1 cellular context compared by ENCODE assay signal in genomic region chr3:142595951-142596725, GRCh38.
TF ChIP-seq lines count a peak whose summit lies in the region.

Gene PLS1 (plus strand): TSS chr3:142596393. CDS start chr3:142664238, 67,845 bp downstream.

TF ChIP-seq in K562, 482 proteins besides CTCF, POLR2A, EP300 and RAD21 (continued from another document and continues in another):
- TF ChIP-seq, protein P1, sequence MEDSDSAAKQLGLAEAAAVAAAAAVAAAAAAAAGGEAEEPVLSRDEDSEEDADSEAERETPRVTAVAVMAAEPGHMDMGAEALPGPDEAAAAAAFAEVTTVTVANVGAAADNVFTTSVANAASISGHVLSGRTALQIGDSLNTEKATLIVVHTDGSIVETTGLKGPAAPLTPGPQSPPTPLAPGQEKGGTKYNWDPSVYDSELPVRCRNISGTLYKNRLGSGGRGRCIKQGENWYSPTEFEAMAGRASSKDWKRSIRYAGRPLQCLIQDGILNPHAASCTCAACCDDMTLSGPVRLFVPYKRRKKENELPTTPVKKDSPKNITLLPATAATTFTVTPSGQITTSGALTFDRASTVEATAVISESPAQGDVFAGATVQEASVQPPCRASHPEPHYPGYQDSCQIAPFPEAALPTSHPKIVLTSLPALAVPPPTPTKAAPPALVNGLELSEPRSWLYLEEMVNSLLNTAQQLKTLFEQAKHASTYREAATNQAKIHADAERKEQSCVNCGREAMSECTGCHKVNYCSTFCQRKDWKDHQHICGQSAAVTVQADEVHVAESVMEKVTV (CRISPR knock-in tag; IDR thresholded peaks at IDR 0.05): peak; percentile 53
- TF ChIP-seq POLR2H (tag; IDR thresholded peaks at IDR 0.05; ENCODE audit: low read depth) (peak; percentile 81), NFIX (CRISPR knock-in tag; IDR thresholded peaks at IDR 0.05; ENCODE audit: low read depth) (no peak), MEF2A (IDR thresholded peaks at IDR 0.05; ENCODE audit: control insufficient read depth, low read depth, low read length) (no peak), SUPT5H (IDR thresholded peaks at IDR 0.05) (peak; percentile 88), KLF6 (CRISPR knock-in tag; IDR thresholded peaks at IDR 0.05; ENCODE audit: borderline replicate concordance) (no peak), PRPF4 (IDR thresholded peaks at IDR 0.05; ENCODE audit: insufficient read depth, low read depth, low read length, poor library complexity, severe bottlenecking) (no peak), DNMT1 (IDR thresholded peaks at IDR 0.05) (no peak), RB1 (IDR thresholded peaks at IDR 0.05; ENCODE audit: low read depth) (peak; percentile 93), ZNF431 (CRISPR knock-in tag; IDR thresholded peaks at IDR 0.05) (no peak), CTCFL (IDR thresholded peaks at IDR 0.05; ENCODE audit: borderline replicate concordance, insufficient read depth, low read depth, low read length, poor library complexity, severe bottlenecking) (no peak), JUNB (CRISPR knock-in tag; conservative IDR thresholded peaks at IDR 0.05) (no peak), L3MBTL2 (IDR thresholded peaks at IDR 0.05) (peak; percentile 65), WHSC1 (IDR thresholded peaks at IDR 0.05; ENCODE audit: low read length) (no peak), FOXK2 (conservative IDR thresholded peaks at IDR 0.05 in 1 of 2, IDR thresholded peaks at IDR 0.05 in 1 of 2; ENCODE audit: low read depth in 2 of 2) (peak in 1 of 2 experiments; percentile 74; a peak in 2 of 4 replicates), THRB (CRISPR knock-in tag; conservative IDR thresholded peaks at IDR 0.05) (no peak), ZNF24 (IDR thresholded peaks at IDR 0.05) (peak; percentile 49; the same call in 1 of the 2 replicates), ZBTB40 (IDR thresholded peaks at IDR 0.05) (peak; percentile 20; the same call in 1 of the 2 replicates), ZBTB40 (CRISPR knock-in tag; IDR thresholded peaks at IDR 0.05) (no peak), ZNF830 (CRISPR knock-in tag; IDR thresholded peaks at IDR 0.05) (no peak), ETV1 (tag; conservative IDR thresholded peaks at IDR 0.05; ENCODE audit: low read depth) (no peak)
- TF ChIP-seq, protein P2, sequence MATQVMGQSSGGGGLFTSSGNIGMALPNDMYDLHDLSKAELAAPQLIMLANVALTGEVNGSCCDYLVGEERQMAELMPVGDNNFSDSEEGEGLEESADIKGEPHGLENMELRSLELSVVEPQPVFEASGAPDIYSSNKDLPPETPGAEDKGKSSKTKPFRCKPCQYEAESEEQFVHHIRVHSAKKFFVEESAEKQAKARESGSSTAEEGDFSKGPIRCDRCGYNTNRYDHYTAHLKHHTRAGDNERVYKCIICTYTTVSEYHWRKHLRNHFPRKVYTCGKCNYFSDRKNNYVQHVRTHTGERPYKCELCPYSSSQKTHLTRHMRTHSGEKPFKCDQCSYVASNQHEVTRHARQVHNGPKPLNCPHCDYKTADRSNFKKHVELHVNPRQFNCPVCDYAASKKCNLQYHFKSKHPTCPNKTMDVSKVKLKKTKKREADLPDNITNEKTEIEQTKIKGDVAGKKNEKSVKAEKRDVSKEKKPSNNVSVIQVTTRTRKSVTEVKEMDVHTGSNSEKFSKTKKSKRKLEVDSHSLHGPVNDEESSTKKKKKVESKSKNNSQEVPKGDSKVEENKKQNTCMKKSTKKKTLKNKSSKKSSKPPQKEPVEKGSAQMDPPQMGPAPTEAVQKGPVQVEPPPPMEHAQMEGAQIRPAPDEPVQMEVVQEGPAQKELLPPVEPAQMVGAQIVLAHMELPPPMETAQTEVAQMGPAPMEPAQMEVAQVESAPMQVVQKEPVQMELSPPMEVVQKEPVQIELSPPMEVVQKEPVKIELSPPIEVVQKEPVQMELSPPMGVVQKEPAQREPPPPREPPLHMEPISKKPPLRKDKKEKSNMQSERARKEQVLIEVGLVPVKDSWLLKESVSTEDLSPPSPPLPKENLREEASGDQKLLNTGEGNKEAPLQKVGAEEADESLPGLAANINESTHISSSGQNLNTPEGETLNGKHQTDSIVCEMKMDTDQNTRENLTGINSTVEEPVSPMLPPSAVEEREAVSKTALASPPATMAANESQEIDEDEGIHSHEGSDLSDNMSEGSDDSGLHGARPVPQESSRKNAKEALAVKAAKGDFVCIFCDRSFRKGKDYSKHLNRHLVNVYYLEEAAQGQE (CRISPR knock-in tag; IDR thresholded peaks at IDR 0.05; ENCODE audit: low read depth): peak; percentile 60; the same call in 1 of the 2 replicates
- TF ChIP-seq, protein P3, sequence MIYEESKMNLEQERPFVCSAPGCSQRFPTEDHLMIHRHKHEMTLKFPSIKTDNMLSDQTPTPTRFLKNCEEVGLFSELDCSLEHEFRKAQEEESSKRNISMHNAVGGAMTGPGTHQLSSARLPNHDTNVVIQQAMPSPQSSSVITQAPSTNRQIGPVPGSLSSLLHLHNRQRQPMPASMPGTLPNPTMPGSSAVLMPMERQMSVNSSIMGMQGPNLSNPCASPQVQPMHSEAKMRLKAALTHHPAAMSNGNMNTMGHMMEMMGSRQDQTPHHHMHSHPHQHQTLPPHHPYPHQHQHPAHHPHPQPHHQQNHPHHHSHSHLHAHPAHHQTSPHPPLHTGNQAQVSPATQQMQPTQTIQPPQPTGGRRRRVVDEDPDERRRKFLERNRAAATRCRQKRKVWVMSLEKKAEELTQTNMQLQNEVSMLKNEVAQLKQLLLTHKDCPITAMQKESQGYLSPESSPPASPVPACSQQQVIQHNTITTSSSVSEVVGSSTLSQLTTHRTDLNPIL (CRISPR knock-in tag; IDR thresholded peaks at IDR 0.05): no peak
- TF ChIP-seq, protein P4, sequence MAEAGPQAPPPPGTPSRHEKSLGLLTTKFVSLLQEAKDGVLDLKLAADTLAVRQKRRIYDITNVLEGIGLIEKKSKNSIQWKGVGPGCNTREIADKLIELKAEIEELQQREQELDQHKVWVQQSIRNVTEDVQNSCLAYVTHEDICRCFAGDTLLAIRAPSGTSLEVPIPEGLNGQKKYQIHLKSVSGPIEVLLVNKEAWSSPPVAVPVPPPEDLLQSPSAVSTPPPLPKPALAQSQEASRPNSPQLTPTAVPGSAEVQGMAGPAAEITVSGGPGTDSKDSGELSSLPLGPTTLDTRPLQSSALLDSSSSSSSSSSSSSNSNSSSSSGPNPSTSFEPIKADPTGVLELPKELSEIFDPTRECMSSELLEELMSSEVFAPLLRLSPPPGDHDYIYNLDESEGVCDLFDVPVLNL (CRISPR knock-in tag; IDR thresholded peaks at IDR 0.05; ENCODE audit: low read depth): no peak
- TF ChIP-seq, protein P5, sequence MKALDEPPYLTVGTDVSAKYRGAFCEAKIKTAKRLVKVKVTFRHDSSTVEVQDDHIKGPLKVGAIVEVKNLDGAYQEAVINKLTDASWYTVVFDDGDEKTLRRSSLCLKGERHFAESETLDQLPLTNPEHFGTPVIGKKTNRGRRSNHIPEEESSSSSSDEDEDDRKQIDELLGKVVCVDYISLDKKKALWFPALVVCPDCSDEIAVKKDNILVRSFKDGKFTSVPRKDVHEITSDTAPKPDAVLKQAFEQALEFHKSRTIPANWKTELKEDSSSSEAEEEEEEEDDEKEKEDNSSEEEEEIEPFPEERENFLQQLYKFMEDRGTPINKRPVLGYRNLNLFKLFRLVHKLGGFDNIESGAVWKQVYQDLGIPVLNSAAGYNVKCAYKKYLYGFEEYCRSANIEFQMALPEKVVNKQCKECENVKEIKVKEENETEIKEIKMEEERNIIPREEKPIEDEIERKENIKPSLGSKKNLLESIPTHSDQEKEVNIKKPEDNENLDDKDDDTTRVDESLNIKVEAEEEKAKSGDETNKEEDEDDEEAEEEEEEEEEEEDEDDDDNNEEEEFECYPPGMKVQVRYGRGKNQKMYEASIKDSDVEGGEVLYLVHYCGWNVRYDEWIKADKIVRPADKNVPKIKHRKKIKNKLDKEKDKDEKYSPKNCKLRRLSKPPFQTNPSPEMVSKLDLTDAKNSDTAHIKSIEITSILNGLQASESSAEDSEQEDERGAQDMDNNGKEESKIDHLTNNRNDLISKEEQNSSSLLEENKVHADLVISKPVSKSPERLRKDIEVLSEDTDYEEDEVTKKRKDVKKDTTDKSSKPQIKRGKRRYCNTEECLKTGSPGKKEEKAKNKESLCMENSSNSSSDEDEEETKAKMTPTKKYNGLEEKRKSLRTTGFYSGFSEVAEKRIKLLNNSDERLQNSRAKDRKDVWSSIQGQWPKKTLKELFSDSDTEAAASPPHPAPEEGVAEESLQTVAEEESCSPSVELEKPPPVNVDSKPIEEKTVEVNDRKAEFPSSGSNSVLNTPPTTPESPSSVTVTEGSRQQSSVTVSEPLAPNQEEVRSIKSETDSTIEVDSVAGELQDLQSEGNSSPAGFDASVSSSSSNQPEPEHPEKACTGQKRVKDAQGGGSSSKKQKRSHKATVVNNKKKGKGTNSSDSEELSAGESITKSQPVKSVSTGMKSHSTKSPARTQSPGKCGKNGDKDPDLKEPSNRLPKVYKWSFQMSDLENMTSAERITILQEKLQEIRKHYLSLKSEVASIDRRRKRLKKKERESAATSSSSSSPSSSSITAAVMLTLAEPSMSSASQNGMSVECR (CRISPR knock-in tag; IDR thresholded peaks at IDR 0.05): no peak; the same call in 1 of the 2 replicates
